ENCODE assay signal across 8 cellular contexts in the genomic region with DNA sequence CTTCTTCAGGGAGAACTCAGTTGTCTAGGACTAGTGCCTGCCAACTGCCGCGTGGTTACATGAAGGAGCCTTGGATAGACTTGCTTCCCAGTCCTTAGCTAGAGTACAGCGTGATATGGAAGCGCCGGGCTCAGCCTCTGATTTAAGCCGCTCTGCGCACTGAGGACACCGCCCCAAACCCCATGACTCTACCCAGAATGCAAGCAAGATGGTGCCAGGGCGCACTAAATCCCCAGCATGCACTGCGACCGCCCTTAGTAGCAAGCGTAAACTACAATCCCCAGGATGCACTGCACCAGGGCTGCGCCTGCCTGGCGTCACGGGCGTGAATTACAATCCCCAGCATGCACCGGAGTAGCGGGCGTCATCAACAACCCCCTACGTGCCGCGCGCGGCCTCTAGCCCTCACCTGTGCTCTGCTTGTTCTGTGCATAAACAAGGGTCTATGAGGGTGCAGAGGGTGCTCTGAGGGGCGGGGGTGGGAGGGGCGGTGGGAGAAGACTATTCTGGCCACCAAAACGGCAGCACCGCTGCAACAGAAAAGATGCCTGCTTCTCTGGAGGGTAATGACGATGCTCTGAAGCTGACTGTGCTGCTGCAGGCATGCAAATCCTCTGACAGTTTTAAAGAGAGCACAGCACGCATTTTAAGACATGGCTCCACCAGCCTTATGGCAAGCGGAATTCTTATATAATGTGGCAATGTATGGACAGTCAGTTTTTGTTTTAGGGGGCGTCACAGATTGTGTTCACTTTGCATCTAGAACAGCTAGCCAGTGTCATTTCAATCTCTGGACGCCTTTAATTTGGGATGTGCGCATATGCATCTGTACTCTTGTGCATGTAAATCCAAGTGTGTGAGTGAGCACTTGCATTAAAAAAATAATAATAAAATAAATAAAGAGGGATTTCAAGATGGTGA.
DNase-seq lines count a peak whose midpoint lies in the region; ATAC-seq and TF ChIP-seq lines count a peak whose summit lies in the region.

No MANE protein-coding gene starts in this region.

- H3K27ac Mint-ChIP-seq in T-helper 1 cell treated with Interleukin-12 subunit alpha and Interleukin-12 subunit beta and Interleukin-4 antibody, amounts not matched to agents 30 μg/mL and 1 μg/mL, for 36 hours = peak overlapping the region; percentile 84

- ATAC-seq in GM21737 (IDR thresholded peaks at IDR 0.05; ENCODE audit: unreplicated experiment) (peak; percentile 100), upper lobe of right lung (peak; percentile 100)

- peak; percentile 74 for DNase-seq in DMS53 (lab: John Stamatoyannopoulos, UW)
- peak; percentile 20 for DNase-seq in LHCN-M2 (ENCODE audit: low read depth)
- peak; percentile 77 to 98 (median 93) for DNase-seq in amygdala (lab: John Stamatoyannopoulos, UW)
- DNase-seq in right atrium auricular region (ENCODE audit: low spot score) = peak; percentile 90
- DNase-seq in prostate gland (ENCODE audit: low spot score) = peak; percentile 84
- peak; percentile 93 for DNase-seq in upper lobe of right lung

- peak overlapping the region; percentile 73 for H3K4me3 Mint-ChIP-seq in T-helper 1 cell treated with Interleukin-12 subunit alpha and Interleukin-12 subunit beta and Interleukin-4 antibody, amounts not matched to agents 30 μg/mL and 1 μg/mL, for 36 hours

- H3K36me3 ChIP-seq in right atrium auricular region (no peaks in the 10 kb centered on the region), prostate gland (no peaks in the 10 kb centered on the region), upper lobe of right lung (no peaks in the 10 kb centered on the region)

- WGBS in prostate gland = 21% methylated on average over 23 of the region's 34 CpGs

- peaks cover 8% of the 10 kb centered on the region for H3K36me3 Mint-ChIP-seq in T-helper 1 cell treated with Interleukin-12 subunit alpha and Interleukin-12 subunit beta and Interleukin-4 antibody, amounts not matched to agents 30 μg/mL and 1 μg/mL, for 36 hours (ENCODE audit: low read depth)

- H3K4me3 ChIP-seq in right atrium auricular region (peak overlapping the region; percentile 46 to 47), prostate gland (peak overlapping the region; percentile 32 to 34), upper lobe of right lung (peak overlapping the region; percentile 48)

- TF ChIP-seq POLR2A in prostate gland (IDR thresholded peaks at IDR 0.05) = no peak

- intact Hi-C loops in prostate gland (cut with DNase I) (no loop called here), upper lobe of right lung (cut with DNase I) (no loop called here)

- peak overlapping the region in 1 of 2 donors; percentile 72 for H3K27ac ChIP-seq in right atrium auricular region
- H3K27ac ChIP-seq in prostate gland = peak overlapping the region; percentile 56 to 70
- peak overlapping the region; percentile 70 for H3K27ac ChIP-seq in upper lobe of right lung

- H3K27me3 ChIP-seq in right atrium auricular region (no peaks in the 10 kb centered on the region), prostate gland (replicated peaks; ENCODE audit: insufficient read depth) (no peaks in the 10 kb centered on the region), upper lobe of right lung (no peaks in the 10 kb centered on the region)

- H3K4me1 ChIP-seq in right atrium auricular region (no peaks in the 10 kb centered on the region), prostate gland (replicated peaks) (no peaks in the 10 kb centered on the region), upper lobe of right lung (no peaks in the 10 kb centered on the region)

- TF ChIP-seq CTCF in right atrium auricular region (IDR thresholded peaks at IDR 0.05) (no peak), prostate gland (IDR thresholded peaks at IDR 0.05) (peak in 2 of 4 experiments; percentile 8 to 11), upper lobe of right lung (IDR thresholded peaks at IDR 0.05) (no peak)

- H3K4me1 Mint-ChIP-seq in T-helper 1 cell treated with Interleukin-12 subunit alpha and Interleukin-12 subunit beta and Interleukin-4 antibody, amounts not matched to agents 30 μg/mL and 1 μg/mL, for 36 hours (ENCODE audit: low read depth) = peaks cover 10% of the 10 kb centered on the region

- H3K9me3 Mint-ChIP-seq in T-helper 1 cell treated with Interleukin-12 subunit alpha and Interleukin-12 subunit beta and Interleukin-4 antibody, amounts not matched to agents 30 μg/mL and 1 μg/mL, for 36 hours = peaks cover 12% of the 10 kb centered on the region

- H3K9me3 ChIP-seq in right atrium auricular region (no peaks in the 10 kb centered on the region), prostate gland (no peaks in the 10 kb centered on the region), upper lobe of right lung (no peaks in the 10 kb centered on the region)

- peaks cover 11% of the 10 kb centered on the region for H3K27me3 Mint-ChIP-seq in T-helper 1 cell treated with Interleukin-12 subunit alpha and Interleukin-12 subunit beta and Interleukin-4 antibody, amounts not matched to agents 30 μg/mL and 1 μg/mL, for 36 hours (ENCODE audit: low read depth)

Comparison
In these comparisons a context has a peak if more than half of its experiments do, and no peak if none do; other contexts are left out.
1. DNase-seq: peak in every context shown above with its lines; median percentile 93 in amygdala; 93 in upper lobe of right lung; 90 in right atrium auricular region; 84 in prostate gland; 74 in DMS53; 20 in LHCN-M2.